Comparison of ENCODE assay signal across 8 cellular contexts in genomic region chr12:51922762-51923505, GRCh38. TPM values are rescaled to one million over a fixed set of nuclear protein-coding genes. Genes with fewer than 3 reads are reported as not detected.
DNase-seq lines count a peak whose midpoint lies in the region; ATAC-seq, FAIRE-seq and TF ChIP-seq lines count a peak whose summit lies in the region.

No MANE protein-coding gene starts in this region.

- no peak for FAIRE-seq in pancreas (lab: Jason Lieb, UNC)

- H3K9me3 ChIP-seq in NT2/D1 (ENCODE audit: insufficient read depth, low read length) (no peaks in the 10 kb centered on the region), pancreas (no peaks in the 10 kb centered on the region)
- no peaks in the 10 kb centered on the region for H3K9me3 ChIP-seq in CD4-positive, alpha-beta memory T cell (ENCODE audit: control insufficient read depth in 1 of 2, low read length in 2 of 2)

- H3K36me3 ChIP-seq in BJ (ENCODE audit: control insufficient read depth, insufficient read depth, low read length): peaks cover 1% of the 10 kb centered on the region; the same call in 1 of the 2 replicates
- H3K36me3 ChIP-seq in NT2/D1 (ENCODE audit: insufficient read depth, insufficient read length, low read length): no peaks in the 10 kb centered on the region
- H3K36me3 ChIP-seq in pancreas: no peaks in the 10 kb centered on the region
- no peaks in the 10 kb centered on the region for H3K36me3 ChIP-seq in CD4-positive, alpha-beta memory T cell (ENCODE audit: insufficient read depth, low read length)

- H3K9ac ChIP-seq in NT2/D1 (ENCODE audit: insufficient read length, low read depth): peak overlapping the region; percentile 22

- WGBS in pancreas, 2 donors: 51 to 66% methylated on average over 16 of the region's 16 CpGs

- intact Hi-C loops in pancreas (cut with DNase I): loop anchor here in 1 of 3 donors (5.0 kb wide), 1 partner anchor 59 kb away; no protein-coding TSS in a partner anchor
- intact Hi-C loops in CD4-positive, alpha-beta memory T cell (cut with micrococcal nuclease): no loop called here

- CTCF ChIA-PET in BJ (lab: Yijun Ruan, JAX): interaction anchor here (0.7 to 8.8 kb wide), 22 partner anchors 9 to 504 kb away, joined by 3 to 165 read pairs (median 6); partner anchors contain the start of genes ACVR1B, ACVRL1 and ANKRD33
- CTCF ChIA-PET in CD4-positive, alpha-beta memory T cell (lab: Charles Lee; ENCODE audit: partially characterized antibody): interaction anchor here (0.5 to 4.1 kb wide), 18 partner anchors 8 to 115 kb away, joined by 3 to 23 read pairs (median 4); partner anchors contain the start of gene ACVR1B

- H3K27ac ChIP-seq in pancreas: peak overlapping the region in 2 of 4 donors; percentile 35 to 74
- no peak overlapping the region for H3K27ac ChIP-seq in CD4-positive, alpha-beta memory T cell (ENCODE audit: low read depth, low read length)

- H3K4me1 ChIP-seq in NT2/D1 (ENCODE audit: insufficient read depth, insufficient read length): peaks cover 23% of the 10 kb centered on the region
- peaks cover 0 to 8% (median 0%) of the 10 kb centered on the region in 3 donors for H3K4me1 ChIP-seq in pancreas
- H3K4me1 ChIP-seq in CD4-positive, alpha-beta memory T cell (ENCODE audit: insufficient read depth, low read length): peaks cover 9% of the 10 kb centered on the region

- H3K27me3 Mint-ChIP-seq in CD4-positive, alpha-beta memory T cell: no peaks in the 10 kb centered on the region

- H3K27me3 ChIP-seq in BJ (ENCODE audit: control insufficient read depth, insufficient read depth, low read length): no peaks in the 10 kb centered on the region
- peaks cover 12% of the 10 kb centered on the region for H3K27me3 ChIP-seq in NT2/D1 (ENCODE audit: insufficient read depth, insufficient read length)
- no peaks in the 10 kb centered on the region for H3K27me3 ChIP-seq in pancreas
- H3K27me3 ChIP-seq in CD4-positive, alpha-beta memory T cell (ENCODE audit: insufficient read depth, low read length): no peaks in the 10 kb centered on the region

- POLR2A ChIA-PET in BJ (lab: Charles Lee): no interaction called here
- POLR2A ChIA-PET in CD4-positive, alpha-beta memory T cell (lab: Charles Lee; ENCODE audit: partially characterized antibody): interaction anchor here (1.5 kb wide), 1 partner anchor 48 kb away, joined by 3 read pairs; no protein-coding TSS in a partner anchor

- peak in 3 of 4 donors; percentile 65 to 81 (median 72) for ATAC-seq in pancreas
- no peak for ATAC-seq in GM21717 (IDR thresholded peaks at IDR 0.05; ENCODE audit: unreplicated experiment)
- ATAC-seq in GM18519 (IDR thresholded peaks at IDR 0.05; ENCODE audit: low FRiP score, unreplicated experiment): no peak
- no peak for ATAC-seq in GM21786 (IDR thresholded peaks at IDR 0.05; ENCODE audit: unreplicated experiment)

- H3K27ac Mint-ChIP-seq in CD4-positive, alpha-beta memory T cell: no peak overlapping the region

- no peaks in the 10 kb centered on the region for H3K36me3 Mint-ChIP-seq in CD4-positive, alpha-beta memory T cell

- H3K4me3 ChIP-seq in BJ (ENCODE audit: low read depth, low read length) (no peak overlapping the region), NT2/D1 (ENCODE audit: insufficient read length, low read depth) (no peak overlapping the region), fibroblast of pulmonary artery (replicated peaks; ENCODE audit: low read depth, low read length) (no peak overlapping the region), pancreas (no peak overlapping the region)
- H3K4me3 ChIP-seq in CD4-positive, alpha-beta memory T cell (ENCODE audit: low read length in 2 of 2): no peak overlapping the region

- peak overlapping the region in 1 of 8 donors; percentile 20 for H3K4me3 Mint-ChIP-seq in CD4-positive, alpha-beta memory T cell

- TF ChIP-seq CTCF in BJ (IDR thresholded peaks at IDR 0.05; ENCODE audit: insufficient read depth, low read depth, low read length) (no peak), fibroblast of pulmonary artery (IDR thresholded peaks at IDR 0.05; ENCODE audit: low read length, missing control alignments) (peak; percentile 17), pancreas (IDR thresholded peaks at IDR 0.05) (no peak)

- H3K4me1 Mint-ChIP-seq in CD4-positive, alpha-beta memory T cell: peaks cover 3 to 14% (median 5%) of the 10 kb centered on the region in 4 donors

- DNase-seq in BJ (ENCODE audit: low read depth): peak; percentile 26
- DNase-seq in NT2/D1 (ENCODE audit: low read depth, low spot score): no peak
- DNase-seq in fibroblast of pulmonary artery (ENCODE audit: low read depth): peak; percentile 76
- DNase-seq in pancreas: peak in 2 of 6 donors; percentile 26 to 51
- DNase-seq in CD4-positive, alpha-beta memory T cell: no peak

- H3K9me3 Mint-ChIP-seq in CD4-positive, alpha-beta memory T cell: no peaks in the 10 kb centered on the region

RNA-seq across cellular contexts. Expression of gene ACVRL1, which starts 15.6 kb away (rescaled TPM):
- polyA plus RNA-seq in BJ (2011; rRNA removed) (7.8 and 13.1 TPM in 2 replicates), pancreas (10 to 100 TPM; 10.1 to 16.1 TPM)
- 8.3 and 20.0 TPM in 2 replicates for polyA minus RNA-seq in BJ (2011; rRNA and poly(A)+ RNA removed)
- total RNA-seq in pancreas: 10 to 100 TPM in 3 of 6 donors, 1 to 10 TPM in 3; 6.6 to 20.8 (median 12.3) TPM
- total RNA-seq in CD4-positive, alpha-beta memory T cell: under 1 TPM; 0.15 to 0.83 TPM
- polyA plus RNA-seq in CD4-positive, alpha-beta memory T cell: not detected

RNA-seq across cellular contexts. Expression of gene ACVR1B, which starts 28.6 kb away (rescaled TPM):
- polyA plus RNA-seq in BJ (2011; rRNA removed) (12.6 and 12.9 TPM in 2 replicates), pancreas (10 to 100 TPM; 16.0 to 22.4 TPM)
- 10.7 and 14.7 TPM in 2 replicates for polyA minus RNA-seq in BJ (2011; rRNA and poly(A)+ RNA removed)
- total RNA-seq in pancreas: 10 to 100 TPM; 24.2 to 31.4 (median 27.8) TPM
- 10 to 100 TPM; 10.8 to 12.6 TPM for total RNA-seq in CD4-positive, alpha-beta memory T cell
- polyA plus RNA-seq in CD4-positive, alpha-beta memory T cell: 1 to 10 TPM in 1 of 2 donors, under 1 TPM in 1; 0.42 to 2.5 TPM

RNA-seq across cellular contexts. Expression of gene ANKRD33, which starts 35.0 kb away (rescaled TPM):
- polyA plus RNA-seq in BJ (2011; rRNA removed): not detected in 2 replicates
- not detected in 2 replicates for polyA minus RNA-seq in BJ (2011; rRNA and poly(A)+ RNA removed)
- not detected for total RNA-seq in pancreas
- not detected for polyA plus RNA-seq in pancreas
- total RNA-seq in CD4-positive, alpha-beta memory T cell: not detected
- not detected for polyA plus RNA-seq in CD4-positive, alpha-beta memory T cell

Comparison
In these comparisons a context has a peak if more than half of its experiments do, and no peak if none do; other contexts are left out.
1. DNase-seq: peak in BJ (single experiment) and fibroblast of pulmonary artery (single experiment); none in NT2/D1 (single experiment) and CD4-positive, alpha-beta memory T cell (0 of 5).
2. ATAC-seq: peak in pancreas (3 of 4); none in GM21717 (single experiment), GM18519 (single experiment) and GM21786 (single experiment).